ENCODE assay signal across 8 cellular contexts in the genomic region with DNA sequence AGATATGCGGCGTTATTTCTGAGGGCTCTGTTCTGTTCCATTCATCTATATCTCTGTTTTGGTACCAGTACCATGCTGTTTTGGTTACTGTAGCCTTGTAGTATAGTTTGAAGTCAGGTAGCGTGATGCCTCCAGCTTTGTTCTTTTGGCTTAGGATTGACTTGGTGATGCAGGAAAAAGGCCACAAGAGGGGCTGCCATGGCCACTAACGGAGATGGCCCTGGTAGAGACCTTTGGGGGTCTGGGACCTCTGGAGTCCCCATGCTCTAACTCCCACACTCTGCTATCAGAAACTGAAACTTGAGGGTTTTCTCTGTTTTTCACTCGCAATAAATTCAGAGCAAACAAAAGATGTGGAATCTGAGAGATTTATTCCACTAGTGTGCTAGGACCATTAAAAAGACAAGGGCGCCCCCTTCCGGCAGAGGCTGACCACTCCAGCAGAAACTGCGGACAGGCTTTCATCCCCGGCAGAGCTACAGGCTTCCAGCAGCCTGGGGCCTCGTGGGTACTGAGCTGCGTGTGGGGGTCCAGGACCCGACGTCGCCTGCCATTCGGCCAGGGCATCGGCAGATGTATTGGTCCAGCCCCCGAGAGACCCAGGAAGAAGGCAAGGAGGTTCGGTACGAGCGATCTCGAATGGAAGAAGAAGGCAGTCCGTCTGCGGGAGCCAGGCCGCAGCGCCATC.
DNase-seq lines count a peak whose midpoint lies in the region; ATAC-seq, FAIRE-seq and TF ChIP-seq lines count a peak whose summit lies in the region.
"Not testable (repeated sequence)": the region's sequence is repeated elsewhere in the genome, so short reads cannot be mapped to it uniquely, and the experiment has no call there.

No MANE protein-coding gene starts in this region.

- not testable (repeated sequence) for DNase-seq in GM12864 (ENCODE audit: low read depth); brain microvascular endothelial cell; left ventricle myocardium inferior
- DNase-seq in HT-29 (ENCODE audit: low spot score) (peak; percentile 55), NCI-H82 (lab: John Stamatoyannopoulos, UW) (peak; percentile 29), pancreas (peak in 4 of 6 donors; percentile 12 to 61 (median 22)), upper lobe of left lung (peak; percentile 22 to 66)

- H3K4me1 ChIP-seq in left ventricle myocardium inferior, pancreas, upper lobe of left lung: not testable (repeated sequence)

- H3K36me3 ChIP-seq in brain microvascular endothelial cell (replicated peaks); left ventricle myocardium inferior; pancreas; upper lobe of left lung: not testable (repeated sequence)

- H3K4me3 ChIP-seq in GM12864 (ENCODE audit: low read depth, low read length); brain microvascular endothelial cell (ENCODE audit: low read depth, low read length); left ventricle myocardium inferior; pancreas; upper lobe of left lung: not testable (repeated sequence)

- WGBS in pancreas, 2 donors: 56 to 62% methylated on average over 25 of the region's 25 CpGs
- 71 to 84% methylated on average over 22 to 25 of the region's 25 CpGs for WGBS in upper lobe of left lung, 2 donors

- in situ Hi-C loops in brain microvascular endothelial cell (cut with HindIII; ENCODE audit: low pct_ligation_motif_present, low sequenced_read_pairs): not testable (repeated sequence)

- peak; percentile 22 for TF ChIP-seq CTCF in GM12864 (IDR thresholded peaks at IDR 0.05; ENCODE audit: low read depth, low read length, missing control alignments)
- TF ChIP-seq CTCF in VCaP (conservative IDR thresholded peaks at IDR 0.05): peak; percentile 67
- peak; percentile 47 for TF ChIP-seq CTCF in brain microvascular endothelial cell (IDR thresholded peaks at IDR 0.05; ENCODE audit: low read depth, low read length, missing control alignments)
- peak; percentile 51 for TF ChIP-seq CTCF in left ventricle myocardium inferior (IDR thresholded peaks at IDR 0.05; ENCODE audit: borderline replicate concordance)
- TF ChIP-seq CTCF in pancreas (IDR thresholded peaks at IDR 0.05); upper lobe of left lung (IDR thresholded peaks at IDR 0.05): not testable (repeated sequence)

- intact Hi-C loops in left ventricle myocardium inferior (cut with micrococcal nuclease); pancreas (cut with DNase I): not testable (repeated sequence)

- not testable (repeated sequence) for FAIRE-seq in pancreas (lab: Jason Lieb, UNC)

- not testable (repeated sequence) for ATAC-seq in pancreas
- peak in 1 of 2 donors; percentile 41 for ATAC-seq in upper lobe of left lung (ENCODE audit: low FRiP score in 2 of 2)

- TF ChIP-seq EP300 in upper lobe of left lung (IDR thresholded peaks at IDR 0.05): not testable (repeated sequence)

- H3K27ac ChIP-seq in VCaP; brain microvascular endothelial cell; left ventricle myocardium inferior (replicated peaks); pancreas; upper lobe of left lung: not testable (repeated sequence)

- H3K9me3 ChIP-seq in left ventricle myocardium inferior (replicated peaks): peaks cover 16% of the 10 kb centered on the region
- H3K9me3 ChIP-seq in pancreas, upper lobe of left lung: not testable (repeated sequence)

- TF ChIP-seq POLR2A in upper lobe of left lung (IDR thresholded peaks at IDR 0.05): not testable (repeated sequence)

- not testable (repeated sequence) for H3K27me3 ChIP-seq in brain microvascular endothelial cell (replicated peaks); left ventricle myocardium inferior (ENCODE audit: low read depth); pancreas; upper lobe of left lung
